Comparison of ENCODE assay signal across 18 cellular contexts in genomic region chr2:198917275-198917674, GRCh38.
"Had no signal": no experiment of that assay in that cellular context is flagged by ENCODE, and none has a peak within 500 bp of the region (broad histone marks: within the 10 kb centered on the region; RNA-seq: fewer than 3 reads in every experiment).

No MANE protein-coding gene starts in this region.

- H3K9me3 ChIP-seq: MG63, SJSA1, SK-N-SH had no signal

- H3K27ac ChIP-seq: PC-9, RWPE1, SJSA1 had no signal

- H3K4me1 ChIP-seq: SJSA1 had no signal

- H3K36me3 ChIP-seq: MG63, SJSA1 had no signal

- H3K9ac ChIP-seq: SK-N-SH had no signal

- H3K27me3 ChIP-seq: MG63, SJSA1 had no signal

- ATAC-seq: Panc1 had no signal

- H3K4me2 ChIP-seq: PC-9, SK-N-SH had no signal

- H3K4me3 ChIP-seq: MG63, PC-9, SJSA1 had no signal

- DNase-seq: Kasumi-1, KG1, MG63, NCI-H1048, NCI-H1436, NCI-H1694, NCI-H187, NCI-H1930, NCI-H345, NCI-H446, NCI-H526 treated with DMSO at 0.1 percent for 48 hours, PC-9, Right ventricle myocardium superior, SK-N-SH, SW 1271 had no signal
